8 cellular contexts compared by ENCODE assay signal in the genomic region with DNA sequence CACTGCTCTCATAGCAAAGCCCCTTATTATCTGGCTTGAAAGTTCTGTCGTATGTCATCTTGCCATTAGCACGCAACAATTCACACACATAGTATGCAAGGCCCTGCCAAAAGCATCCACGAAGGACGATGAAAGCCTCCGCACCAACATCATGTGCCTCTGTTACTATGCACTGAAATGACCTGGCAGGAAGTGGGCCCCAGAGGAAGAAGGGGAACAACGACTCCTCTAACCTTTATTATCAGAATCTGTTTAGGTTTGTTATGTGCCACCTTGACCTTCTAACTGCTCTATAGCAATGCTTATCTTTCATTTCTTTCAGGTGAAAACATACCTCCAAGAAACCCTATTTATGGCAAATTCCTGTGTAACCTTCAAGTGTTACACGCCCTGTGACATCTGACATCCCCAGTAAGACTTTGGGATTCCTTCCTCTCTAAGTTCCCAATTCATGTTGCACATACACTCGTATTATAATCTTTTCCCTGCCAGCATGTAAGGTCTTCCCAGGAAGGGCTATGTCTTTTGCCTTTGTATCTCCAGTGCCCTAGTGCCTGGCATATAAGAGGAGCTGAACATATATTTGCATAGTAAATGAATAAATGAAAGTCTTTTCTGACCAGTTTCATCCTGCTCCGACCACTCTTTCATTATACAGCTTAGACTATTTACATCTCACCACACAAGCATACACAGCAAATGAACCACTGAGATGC. TPM values are rescaled to one million over a fixed set of nuclear protein-coding genes. Genes with fewer than 3 reads are reported as not detected.
A peak's percentile ranks its signal among the peaks of the same experiment; 100 is the strongest.
DNase-seq lines count a peak whose midpoint lies in the region; ATAC-seq and TF ChIP-seq lines count a peak whose summit lies in the region.

No MANE protein-coding gene starts in this region.

- no peaks in the 10 kb centered on the region for H3K36me3 Mint-ChIP-seq in CD4-positive, alpha-beta memory T cell
- H3K36me3 Mint-ChIP-seq in activated CD4-positive, alpha-beta memory T cell treated with anti-CD3 and anti-CD28 coated beads, Interleukin-2, amount 10 ng/mL, durations not matched to agents 7 days and 5 days (ENCODE audit: low read depth): peaks cover 13% of the 10 kb centered on the region

- peak overlapping the region; percentile 54 for H3K27ac ChIP-seq in CD4-positive, alpha-beta memory T cell (ENCODE audit: low read depth, low read length)
- H3K27ac ChIP-seq in liver (ENCODE audit: low read depth in 1 of 2, low read length in 2 of 2) (peak overlapping the region; percentile 10 to 52), uterus (peak overlapping the region in 1 of 2 donors; percentile 10)

- TF ChIP-seq CTCF in liver (IDR thresholded peaks at IDR 0.05; ENCODE audit: low read depth, low read length, missing input control): no peak
- no peak for TF ChIP-seq CTCF in uterus (IDR thresholded peaks at IDR 0.05)

- no peak overlapping the region for H3K9ac ChIP-seq in liver (ENCODE audit: low read depth in 1 of 2, low read length in 2 of 2)

- H3K27me3 Mint-ChIP-seq in CD4-positive, alpha-beta memory T cell: no peaks in the 10 kb centered on the region
- H3K27me3 Mint-ChIP-seq in activated CD4-positive, alpha-beta memory T cell treated with anti-CD3 and anti-CD28 coated beads, Interleukin-2, amount 10 ng/mL, durations not matched to agents 7 days and 5 days: no peaks in the 10 kb centered on the region

- TF ChIP-seq POLR2A in uterus (IDR thresholded peaks at IDR 0.05): no peak

- POLR2A ChIA-PET in CD4-positive, alpha-beta memory T cell (lab: Charles Lee; ENCODE audit: partially characterized antibody): interaction anchor here (0.6 to 14.2 kb wide), 11 partner anchors 8 to 40 kb away, joined by 3 to 453 read pairs (median 4); a partner anchor contains a TSS
- POLR2A ChIA-PET in activated CD4-positive, alpha-beta memory T cell treated with anti-CD3 and anti-CD28 coated beads, Interleukin-2, amount 10 ng/mL, durations not matched to agents 7 days and 5 days (lab: Charles Lee): interaction anchor here (0.7 to 27.5 kb wide), 11 partner anchors 2 to 44 kb away, joined by 3 to 1351 read pairs (median 14); a partner anchor contains a TSS

- peak; percentile 88 for ATAC-seq in GM19463 (IDR thresholded peaks at IDR 0.05; ENCODE audit: unreplicated experiment)
- ATAC-seq in HG03457 (IDR thresholded peaks at IDR 0.05; ENCODE audit: unreplicated experiment): peak; percentile 84

- H3K9me3 Mint-ChIP-seq in CD4-positive, alpha-beta memory T cell: no peaks in the 10 kb centered on the region
- no peaks in the 10 kb centered on the region for H3K9me3 Mint-ChIP-seq in activated CD4-positive, alpha-beta memory T cell treated with anti-CD3 and anti-CD28 coated beads, Interleukin-2, amount 10 ng/mL, durations not matched to agents 7 days and 5 days

- peak; percentile 55 to 72 (median 61) for DNase-seq in CD4-positive, alpha-beta memory T cell
- peak; percentile 77 for DNase-seq in activated CD4-positive, alpha-beta memory T cell treated with anti-CD3 and anti-CD28 coated beads, Interleukin-2, amount 10 ng/mL, durations not matched to agents 7 days and 5 days
- DNase-seq in uterus (no peak), NCI-H2196 treated with DMSO at 0.1 percent for 48 hours (lab: John Stamatoyannopoulos, UW; ENCODE audit: unreplicated experiment) (no peak), AML-193 (lab: John Stamatoyannopoulos, UW) (no peak)

- no peaks in the 10 kb centered on the region for H3K9me3 ChIP-seq in CD4-positive, alpha-beta memory T cell (ENCODE audit: control insufficient read depth in 1 of 2, low read length in 2 of 2)
- H3K9me3 ChIP-seq in liver (ENCODE audit: control insufficient read depth in 4 of 4, low read length in 3 of 4): no peaks in the 10 kb centered on the region
- no peaks in the 10 kb centered on the region for H3K9me3 ChIP-seq in uterus

- no peaks in the 10 kb centered on the region for H3K36me3 ChIP-seq in CD4-positive, alpha-beta memory T cell (ENCODE audit: insufficient read depth, low read length)
- H3K36me3 ChIP-seq in liver (ENCODE audit: control insufficient read depth in 4 of 4, insufficient read depth in 3 of 4, low read depth in 1 of 4, low read length in 3 of 4): no peaks in the 10 kb centered on the region
- no peaks in the 10 kb centered on the region for H3K36me3 ChIP-seq in uterus

- peak overlapping the region; percentile 83 to 97 (median 94) for H3K27ac Mint-ChIP-seq in CD4-positive, alpha-beta memory T cell
- peak overlapping the region; percentile 98 for H3K27ac Mint-ChIP-seq in activated CD4-positive, alpha-beta memory T cell treated with anti-CD3 and anti-CD28 coated beads, Interleukin-2, amount 10 ng/mL, durations not matched to agents 7 days and 5 days

- WGBS in liver: 69% methylated on average over 9 of the region's 9 CpGs

- CTCF ChIA-PET in CD4-positive, alpha-beta memory T cell (lab: Charles Lee; ENCODE audit: partially characterized antibody): interaction anchor here (1.2 to 2.8 kb wide), 4 partner anchors 8 to 16 kb away, joined by 4 to 13 read pairs (median 4); no protein-coding TSS in a partner anchor
- CTCF ChIA-PET in activated CD4-positive, alpha-beta memory T cell treated with anti-CD3 and anti-CD28 coated beads, Interleukin-2, amount 10 ng/mL, durations not matched to agents 7 days and 5 days (lab: Charles Lee): interaction anchor here (1.0 to 4.7 kb wide), 2 partner anchors 13 to 14 kb away, joined by 4 to 19 read pairs; no protein-coding TSS in a partner anchor

- H3K4me1 Mint-ChIP-seq in CD4-positive, alpha-beta memory T cell: peaks cover 37 to 68% (median 53%) of the 10 kb centered on the region in 4 donors
- peaks cover 71% of the 10 kb centered on the region for H3K4me1 Mint-ChIP-seq in activated CD4-positive, alpha-beta memory T cell treated with anti-CD3 and anti-CD28 coated beads, Interleukin-2, amount 10 ng/mL, durations not matched to agents 7 days and 5 days

- peak overlapping the region in 1 of 2 donors; percentile 5 for H3K4me3 ChIP-seq in CD4-positive, alpha-beta memory T cell (ENCODE audit: low read length in 2 of 2)
- H3K4me3 ChIP-seq in liver (ENCODE audit: low read depth in 1 of 3, low read length in 3 of 3): no peak overlapping the region
- no peak overlapping the region for H3K4me3 ChIP-seq in uterus

- H3K4me3 Mint-ChIP-seq in CD4-positive, alpha-beta memory T cell: peak overlapping the region; percentile 52 to 89 (median 74)
- peak overlapping the region; percentile 62 for H3K4me3 Mint-ChIP-seq in activated CD4-positive, alpha-beta memory T cell treated with anti-CD3 and anti-CD28 coated beads, Interleukin-2, amount 10 ng/mL, durations not matched to agents 7 days and 5 days

- H3K27me3 ChIP-seq in CD4-positive, alpha-beta memory T cell (ENCODE audit: insufficient read depth, low read length): no peaks in the 10 kb centered on the region
- no peaks in the 10 kb centered on the region for H3K27me3 ChIP-seq in liver (ENCODE audit: control insufficient read depth in 4 of 4, insufficient read depth in 4 of 4, low read length in 3 of 4)
- no peaks in the 10 kb centered on the region for H3K27me3 ChIP-seq in uterus

- intact Hi-C loops in CD4-positive, alpha-beta memory T cell (cut with micrococcal nuclease): loop anchor here (1.0 to 2.0 kb wide), 2 partner anchors 12 to 379 kb away; a partner anchor contains a TSS
- intact Hi-C loops in uterus (cut with DNase I; ENCODE audit: low total_unique reads): no loop called here

- no peak for TF ChIP-seq RAD21 in liver (IDR thresholded peaks at IDR 0.05)

- H3K4me1 ChIP-seq in CD4-positive, alpha-beta memory T cell (ENCODE audit: insufficient read depth, low read length): peaks cover 53% of the 10 kb centered on the region
- H3K4me1 ChIP-seq in liver (ENCODE audit: control insufficient read depth in 4 of 4, insufficient read depth in 4 of 4, low read length in 3 of 4) (peaks cover 5 to 15% (median 10%) of the 10 kb centered on the region in 4 donors), uterus (no peaks in the 10 kb centered on the region)

TF ChIP-seq in liver, 16 proteins besides CTCF, POLR2A, EP300 and RAD21:
- TF ChIP-seq HNF4A (conservative IDR thresholded peaks at IDR 0.05) (no peak), FOXA2 (IDR thresholded peaks at IDR 0.05) (no peak), RXRA (IDR thresholded peaks at IDR 0.05) (no peak), HNF4G (IDR thresholded peaks at IDR 0.05) (no peak)
- TF ChIP-seq, protein P1, sequence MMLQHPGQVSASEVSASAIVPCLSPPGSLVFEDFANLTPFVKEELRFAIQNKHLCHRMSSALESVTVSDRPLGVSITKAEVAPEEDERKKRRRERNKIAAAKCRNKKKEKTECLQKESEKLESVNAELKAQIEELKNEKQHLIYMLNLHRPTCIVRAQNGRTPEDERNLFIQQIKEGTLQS (IDR thresholded peaks at IDR 0.05): no peak
- TF ChIP-seq, protein P2, sequence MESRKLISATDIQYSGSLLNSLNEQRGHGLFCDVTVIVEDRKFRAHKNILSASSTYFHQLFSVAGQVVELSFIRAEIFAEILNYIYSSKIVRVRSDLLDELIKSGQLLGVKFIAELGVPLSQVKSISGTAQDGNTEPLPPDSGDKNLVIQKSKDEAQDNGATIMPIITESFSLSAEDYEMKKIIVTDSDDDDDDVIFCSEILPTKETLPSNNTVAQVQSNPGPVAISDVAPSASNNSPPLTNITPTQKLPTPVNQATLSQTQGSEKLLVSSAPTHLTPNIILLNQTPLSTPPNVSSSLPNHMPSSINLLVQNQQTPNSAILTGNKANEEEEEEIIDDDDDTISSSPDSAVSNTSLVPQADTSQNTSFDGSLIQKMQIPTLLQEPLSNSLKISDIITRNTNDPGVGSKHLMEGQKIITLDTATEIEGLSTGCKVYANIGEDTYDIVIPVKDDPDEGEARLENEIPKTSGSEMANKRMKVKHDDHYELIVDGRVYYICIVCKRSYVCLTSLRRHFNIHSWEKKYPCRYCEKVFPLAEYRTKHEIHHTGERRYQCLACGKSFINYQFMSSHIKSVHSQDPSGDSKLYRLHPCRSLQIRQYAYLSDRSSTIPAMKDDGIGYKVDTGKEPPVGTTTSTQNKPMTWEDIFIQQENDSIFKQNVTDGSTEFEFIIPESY (IDR thresholded peaks at IDR 0.05): no peak

RNA-seq across cellular contexts. Expression of a gene that starts 7.0 kb away (rescaled TPM):
- 100 to 1,000 TPM; 135 TPM for total RNA-seq in CD4-positive, alpha-beta memory T cell
- 100 to 1,000 TPM; 213 to 281 TPM for polyA plus RNA-seq in CD4-positive, alpha-beta memory T cell
- total RNA-seq in activated CD4-positive, alpha-beta memory T cell treated with anti-CD3 and anti-CD28 coated beads, Interleukin-2, amount 10 ng/mL, durations not matched to agents 7 days and 5 days: 100 to 1,000 TPM; 288 to 295 TPM
- total RNA-seq in liver (100 to 1,000 TPM in 1 of 2 donors, 10 to 100 TPM in 1; 74.5 to 170 TPM), uterus (10 to 100 TPM; 54.8 to 99.8 (median 95.8) TPM)
- polyA plus RNA-seq in liver: 100 to 1,000 TPM; 201 to 415 TPM

RNA-seq across cellular contexts. Expression of a gene that starts 41.1 kb away (rescaled TPM):
- 100 to 1,000 TPM; 262 to 280 TPM for total RNA-seq in CD4-positive, alpha-beta memory T cell
- polyA plus RNA-seq in CD4-positive, alpha-beta memory T cell: 100 to 1,000 TPM in 1 of 2 donors, 10 to 100 TPM in 1; 10.7 to 141 TPM
- 100 to 1,000 TPM; 103 to 111 TPM for total RNA-seq in activated CD4-positive, alpha-beta memory T cell treated with anti-CD3 and anti-CD28 coated beads, Interleukin-2, amount 10 ng/mL, durations not matched to agents 7 days and 5 days
- total RNA-seq in liver (10 to 100 TPM; 15.0 to 19.7 TPM), uterus (100 to 1,000 TPM in 1 of 4 donors, 10 to 100 TPM in 3; 29.1 to 122 (median 43.6) TPM)
- polyA plus RNA-seq in liver: 10 to 100 TPM in 1 of 2 donors, 1 to 10 TPM in 1; 2.7 to 59.7 TPM

Comparison
In these comparisons a context has a peak if more than half of its experiments do, and no peak if none do; other contexts are left out.
1. DNase-seq: peak in CD4-positive, alpha-beta memory T cell (5 of 5) and activated CD4-positive, alpha-beta memory T cell treated with anti-CD3 and anti-CD28 coated beads, Interleukin-2, amount 10 ng/mL, durations not matched to agents 7 days and 5 days (single experiment); none in uterus (0 of 2), NCI-H2196 treated with DMSO at 0.1 percent for 48 hours (single experiment) and AML-193 (0 of 2).